In the genomic region with DNA sequence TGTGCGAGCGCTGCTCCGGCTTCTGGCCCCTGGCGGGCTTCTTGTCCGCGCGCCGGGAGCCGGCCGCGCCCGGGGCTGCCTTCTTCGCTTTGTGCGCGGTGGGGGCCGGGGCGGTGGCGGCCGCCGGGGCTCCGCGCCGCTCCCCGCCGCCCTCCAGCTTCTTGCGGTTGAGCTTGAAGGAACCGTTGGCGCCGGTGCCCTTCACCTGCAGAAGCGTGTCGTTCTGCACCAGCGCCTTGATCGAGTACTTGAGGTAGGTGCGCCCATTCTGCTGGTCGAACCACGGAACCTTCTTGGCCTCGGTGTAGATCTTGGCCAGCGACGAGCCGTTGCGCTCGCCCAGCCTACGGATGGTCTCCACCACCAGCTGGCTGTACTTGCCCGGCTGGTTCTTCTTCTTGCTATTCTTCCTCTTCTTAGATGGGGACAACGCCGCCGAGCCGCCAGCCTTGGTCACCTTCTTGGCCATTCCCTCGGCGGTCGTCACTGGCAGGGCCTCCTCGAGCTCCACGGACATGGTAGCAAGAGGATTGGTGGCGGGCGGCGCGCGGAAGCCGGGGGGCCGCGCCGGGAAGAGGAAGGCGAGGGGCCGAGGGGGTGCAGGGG, we compare ENCODE assay signal across 8 cellular contexts. TPM values are rescaled to one million over a fixed set of nuclear protein-coding genes. Genes with fewer than 3 reads are reported as not detected.
DNase-seq lines count a peak whose midpoint lies in the region; ATAC-seq and TF ChIP-seq lines count a peak whose summit lies in the region.

No MANE protein-coding gene starts in this region.

- H3K9me3 ChIP-seq in A673 (ENCODE audit: low read depth, low read length, poor library complexity, severe bottlenecking) (no peaks in the 10 kb centered on the region), body of pancreas (no peaks in the 10 kb centered on the region), smooth muscle cell (replicated peaks; ENCODE audit: low read depth) (no peaks in the 10 kb centered on the region)

- peak overlapping the region; percentile 91 for H3K9ac ChIP-seq in smooth muscle cell (ENCODE audit: low read depth)

- peaks cover 4% of the 10 kb centered on the region for H3F3A ChIP-seq in smooth muscle cell (ENCODE audit: low read depth)

- H3K27ac ChIP-seq in A673 (ENCODE audit: low read depth, low read length, poor library complexity, severe bottlenecking), result peak overlapping the region; percentile 88
- H3K27ac ChIP-seq in body of pancreas, result peak overlapping the region; percentile 37 to 86 (median 80)
- H3K27ac ChIP-seq in smooth muscle cell (ENCODE audit: low read depth), result peak overlapping the region; percentile 82

- intact Hi-C loops in A673 (cut with micrococcal nuclease; ENCODE audit: unreplicated experiment), result no loop called here
- intact Hi-C loops in body of pancreas (cut with DNase I), result no loop called here

- BruUV-seq in A673 (replicated peaks; lab: Mats Ljungman, UMichigan), result TSS peak; percentile 90

- H3K36me3 ChIP-seq in A673 (ENCODE audit: insufficient read depth, low read length, poor library complexity, severe bottlenecking) (no peaks in the 10 kb centered on the region), body of pancreas (replicated peaks in 1 of 2; ENCODE audit: insufficient read depth in 1 of 2, low read depth in 2 of 2) (no peaks in the 10 kb centered on the region), smooth muscle cell (ENCODE audit: low read depth) (no peaks in the 10 kb centered on the region)

- no peaks in the 10 kb centered on the region for H3K27me3 ChIP-seq in A673 (replicated peaks; ENCODE audit: insufficient read depth, low read depth, low read length, poor library complexity)
- no peaks in the 10 kb centered on the region for H3K27me3 ChIP-seq in body of pancreas
- H3K27me3 ChIP-seq in smooth muscle cell (ENCODE audit: low read depth), result no peaks in the 10 kb centered on the region

- peaks cover 7% of the 10 kb centered on the region for H3K79me2 ChIP-seq in smooth muscle cell (ENCODE audit: low read depth)

- DNase-seq in A673 (ENCODE audit: low spot score) (no peak), GM13977 (ENCODE audit: low spot score) (peak; percentile 55), RPMI8226 (peak; percentile 43), body of pancreas (peak; percentile 45 to 55 (median 46)), iris pigment epithelial cell (ENCODE audit: low read depth) (peak; percentile 52), smooth muscle cell (lab: John Stamatoyannopoulos, UW; ENCODE audit: unreplicated experiment) (no peak), middle frontal gyrus (ENCODE audit: extremely low spot score, low spot score) (no peak)

- no peak overlapping the region for H2AFZ ChIP-seq in smooth muscle cell (ENCODE audit: low read depth)

- H4K20me1 ChIP-seq in smooth muscle cell (ENCODE audit: low read depth), result peaks cover 16% of the 10 kb centered on the region

- H3K4me1 ChIP-seq in A673 (ENCODE audit: insufficient read depth, low read length, poor library complexity, severe bottlenecking) (peaks cover 11% of the 10 kb centered on the region), body of pancreas (peaks cover 28% of the 10 kb centered on the region), smooth muscle cell (ENCODE audit: low read depth) (peaks cover 4% of the 10 kb centered on the region)

- H3K4me3 ChIP-seq in A673 (ENCODE audit: low read depth, low read length, poor library complexity, severe bottlenecking), result peak overlapping the region; percentile 98
- peak overlapping the region; percentile 82 to 86 for H3K4me3 ChIP-seq in body of pancreas
- H3K4me3 ChIP-seq in smooth muscle cell, result peak overlapping the region; percentile 75

- peak overlapping the region; percentile 100 for H3K4me2 ChIP-seq in smooth muscle cell

- 0% methylated on average over 12 to 61 of the region's 64 CpGs for WGBS in body of pancreas, 2 donors
- under 1% methylated on average over 59 of the region's 64 CpGs for WGBS in smooth muscle cell (ENCODE audit: low lambda C conversion rate)

- POLR2A ChIA-PET in A673 (lab: Charles Lee; ENCODE audit: low non-redundant PET), result interaction anchor here (0.6 kb wide), 1 partner anchor 166 kb away, joined by 11 read pairs; no protein-coding TSS in a partner anchor

- in situ Hi-C loops in GM13977 (cut with MboI; ENCODE audit: low pct_unique_long_range_greater_than_20kb, low sequenced_read_pairs, unreplicated experiment), result no loop called here

- CTCF ChIA-PET in A673 (lab: Charles Lee), result interaction anchor here (0.7 to 1.8 kb wide), 2 partner anchors 99 to 346 kb away, joined by 4 to 20 read pairs; no protein-coding TSS in a partner anchor

- TF ChIP-seq CTCF in A673 (conservative IDR thresholded peaks at IDR 0.05; ENCODE audit: low read depth, low read length), result no peak
- no peak for TF ChIP-seq CTCF in GM13977 (IDR thresholded peaks at IDR 0.05; ENCODE audit: extremely low read depth, insufficient read depth, missing control alignments)
- TF ChIP-seq CTCF in body of pancreas (IDR thresholded peaks at IDR 0.05), result no peak
- no peak for TF ChIP-seq CTCF in smooth muscle cell (IDR thresholded peaks at IDR 0.05; ENCODE audit: borderline replicate concordance, insufficient read depth, poor library complexity, severe bottlenecking)

- no peak for TF ChIP-seq POLR2A in body of pancreas (IDR thresholded peaks at IDR 0.05)

- ATAC-seq in body of pancreas (peak; percentile 4), GM19452 (IDR thresholded peaks at IDR 0.05; ENCODE audit: unreplicated experiment) (no peak)

RNA-seq across cellular contexts. Expression of a gene that starts 36.8 kb away (rescaled TPM):
- total RNA-seq in A673 (2021), result 46.3 and 52.2 TPM in 2 replicates
- 10 to 100 TPM; 10.1 to 14.5 TPM for total RNA-seq in body of pancreas
- total RNA-seq in smooth muscle cell, result 9.3 and 15.2 TPM in 2 replicates
- 25.0 and 33.8 TPM in 2 replicates for polyA plus RNA-seq in smooth muscle cell

Comparison
In these comparisons a context has a peak if more than half of its experiments do, and no peak if none do; other contexts are left out.
1. DNase-seq: peak in GM13977 (single experiment), RPMI8226 (single experiment), body of pancreas (4 of 4) and iris pigment epithelial cell (single experiment); none in A673 (single experiment), smooth muscle cell (single experiment) and middle frontal gyrus (single experiment).
2. Peak in every context shown above with its lines, with median percentiles within 50 percentile points of each other: H3K27ac ChIP-seq and H3K4me3 ChIP-seq.